ENCODE assay signal across 8 cellular contexts in genomic region chr1:149899460-149900284, GRCh38. TPM values are rescaled to one million over a fixed set of nuclear protein-coding genes. Genes with fewer than 3 reads are reported as not detected.
DNase-seq lines count a peak whose midpoint lies in the region; ATAC-seq lines count a peak whose summit lies in the region.

Gene BOLA1, plus strand, starts transcription at chr1:149899568. Its CDS starts 492 bp downstream, at chr1:149900060.

- DNase-seq in A172 (ENCODE audit: low spot score) (peak; percentile 90), NCI-H226 (peak; percentile 67), cerebellar nuclear complex (lab: John Stamatoyannopoulos, UW) (peak; percentile 28 to 90), islet precursor cell (peak; percentile 94)
- peak; percentile 77 for DNase-seq in activated CD4-positive, CD25-positive, alpha-beta regulatory T cell treated with anti-CD3 and anti-CD28 coated beads, Interleukin-2, amount 50 U/mL, for 72 hours
- DNase-seq in stimulated activated CD4-positive, alpha-beta T cell treated with anti-CD3 and anti-CD28 coated beads, Interleukin-12 subunit alpha, Interleukin-12 subunit beta, amount 100 ng/mL, for 48 hours (ENCODE audit: low read depth in 2 of 3, low spot score in 1 of 3): peak; percentile 67 to 81 (median 75)

- ATAC-seq in GM18870 (IDR thresholded peaks at IDR 0.05; ENCODE audit: unreplicated experiment): peak; percentile 68
- ATAC-seq in HG03159 (IDR thresholded peaks at IDR 0.05; ENCODE audit: unreplicated experiment): peak; percentile 93

RNA-seq across cellular contexts. Expression of gene BOLA1, which starts in this region (rescaled TPM):
- total RNA-seq in A172 (2014; rRNA removed; shearing (Covaris generic)): 23.5 and 27.8 TPM in 2 replicates

Comparison
In these comparisons a context has a peak if more than half of its experiments do, and no peak if none do; other contexts are left out.
1. Peak in every context shown above with its lines: DNase-seq and ATAC-seq.